17 cellular contexts compared by ENCODE assay signal in genomic region chr10:61780732-61781131, GRCh38.
A peak's percentile ranks its signal among the peaks of the same experiment; 100 is the strongest.
DNase-seq lines count a peak whose midpoint lies in the region; ATAC-seq, FAIRE-seq and TF ChIP-seq lines count a peak whose summit lies in the region.
"Had no signal": no experiment of that assay in that cellular context is flagged by ENCODE, and none has a peak within 500 bp of the region (broad histone marks: within the 10 kb centered on the region; RNA-seq: fewer than 3 reads in every experiment).

No MANE protein-coding gene starts in this region.

- no peak for TF ChIP-seq EP300 in K562 (IDR thresholded peaks at IDR 0.05; ENCODE audit: low read length)

- H3K36me3 Mint-ChIP-seq in activated naive CD8-positive, alpha-beta T cell treated with anti-CD3 and anti-CD28 coated beads, Interleukin-2, amount 50 U/mL, for 24 hours (ENCODE audit: low read depth) = peaks cover 1% of the 10 kb centered on the region
- no peaks in the 10 kb centered on the region for H3K36me3 Mint-ChIP-seq in activated naive CD8-positive, alpha-beta T cell treated with anti-CD3 and anti-CD28 coated beads for 36 hours

- BruUV-seq in K562 (replicated peaks; lab: Mats Ljungman, UMichigan) = TSS peak; percentile 81

- POLR2A ChIA-PET in K562 (lab: Yijun Ruan, JAX) = interaction anchor here (0.8 to 10.5 kb wide), 3 partner anchors 8 to 97 kb away, joined by 3 to 80 read pairs (median 3); no protein-coding TSS in a partner anchor

- no peak; the same call in 1 of the 2 replicates for TF ChIP-seq POLR2A in K562 (conservative IDR thresholded peaks at IDR 0.05)

- H3K79me2 ChIP-seq in K562 (ENCODE audit: control insufficient read depth, insufficient read depth, low read length) = no peaks in the 10 kb centered on the region

- H3K4me1 Mint-ChIP-seq in activated naive CD8-positive, alpha-beta T cell treated with anti-CD3 and anti-CD28 coated beads, Interleukin-2, amount 50 U/mL, for 24 hours = peaks cover 57% of the 10 kb centered on the region
- peaks cover 31% of the 10 kb centered on the region for H3K4me1 Mint-ChIP-seq in activated naive CD8-positive, alpha-beta T cell treated with anti-CD3 and anti-CD28 coated beads for 36 hours

- H3K36me3 ChIP-seq in K562 (ENCODE audit: control insufficient read depth, insufficient read depth, low read length) (no peaks in the 10 kb centered on the region), lower lobe of right lung (no peaks in the 10 kb centered on the region), tibial artery (no peaks in the 10 kb centered on the region)
- H3K36me3 ChIP-seq: Peyer's patch had no signal

- no peaks in the 10 kb centered on the region for H3K27me3 Mint-ChIP-seq in activated naive CD8-positive, alpha-beta T cell treated with anti-CD3 and anti-CD28 coated beads, Interleukin-2, amount 50 U/mL, for 24 hours
- peaks cover 7% of the 10 kb centered on the region for H3K27me3 Mint-ChIP-seq in activated naive CD8-positive, alpha-beta T cell treated with anti-CD3 and anti-CD28 coated beads for 36 hours

- TF ChIP-seq CTCF in K562 (IDR thresholded peaks at IDR 0.05 in 2 of 3, conservative IDR thresholded peaks at IDR 0.05 in 1 of 3; ENCODE audit: insufficient read depth in 2 of 3, low read depth in 1 of 3, low read length in 3 of 3) (no peak), lower lobe of right lung (IDR thresholded peaks at IDR 0.05) (no peak), tibial artery (IDR thresholded peaks at IDR 0.05) (no peak)

- H3K27ac ChIP-seq in K562 (ENCODE audit: extremely low read depth, low read depth, low read length) = peak overlapping the region; percentile 74
- H3K27ac ChIP-seq in lower lobe of right lung = no peak overlapping the region
- peak overlapping the region; percentile 41 to 60 for H3K27ac ChIP-seq in tibial artery
- H3K27ac ChIP-seq: C4-2B, SK-N-MC had no signal

- TF ChIP-seq RAD21 in K562 (CRISPR knock-in tag; conservative IDR thresholded peaks at IDR 0.05 in 1 of 2, IDR thresholded peaks at IDR 0.05 in 1 of 2) = no peak

- no peaks in the 10 kb centered on the region for H4K20me1 ChIP-seq in K562 (replicated peaks; ENCODE audit: control insufficient read depth, insufficient read depth, low read length)

- intact Hi-C loops in K562 (cut with micrococcal nuclease) (loop anchor here (1.0 to 5.0 kb wide), 2 partner anchors 15 to 52 kb away; no protein-coding TSS in a partner anchor), lower lobe of right lung (cut with DNase I) (no loop called here), tibial artery (cut with DNase I; ENCODE audit: low total_unique reads) (no loop called here)

- H3K27ac Mint-ChIP-seq in activated naive CD8-positive, alpha-beta T cell treated with anti-CD3 and anti-CD28 coated beads, Interleukin-2, amount 50 U/mL, for 24 hours = peak overlapping the region; percentile 28
- no peak overlapping the region for H3K27ac Mint-ChIP-seq in activated naive CD8-positive, alpha-beta T cell treated with anti-CD3 and anti-CD28 coated beads for 36 hours

- H3K9me1 ChIP-seq in K562 (ENCODE audit: control insufficient read depth, insufficient read depth, low read length) = no peaks in the 10 kb centered on the region

- peak overlapping the region; percentile 49 for H3K4me2 ChIP-seq in K562 (ENCODE audit: insufficient read depth, low read length)

- H3K27me3 ChIP-seq in K562 (ENCODE audit: control insufficient read depth in 2 of 2, insufficient read depth in 2 of 2, low read length in 2 of 2) = no peaks in the 10 kb centered on the region
- no peaks in the 10 kb centered on the region for H3K27me3 ChIP-seq in lower lobe of right lung (ENCODE audit: low read depth)
- no peaks in the 10 kb centered on the region for H3K27me3 ChIP-seq in tibial artery
- H3K27me3 ChIP-seq: Peyer's patch had no signal

- H3K9me3 Mint-ChIP-seq in activated naive CD8-positive, alpha-beta T cell treated with anti-CD3 and anti-CD28 coated beads, Interleukin-2, amount 50 U/mL, for 24 hours = no peaks in the 10 kb centered on the region
- no peaks in the 10 kb centered on the region for H3K9me3 Mint-ChIP-seq in activated naive CD8-positive, alpha-beta T cell treated with anti-CD3 and anti-CD28 coated beads for 36 hours

- DNase-seq in activated naive CD8-positive, alpha-beta T cell treated with anti-CD3 and anti-CD28 coated beads, Interleukin-2, amount 50 U/mL, for 24 hours = no peak
- DNase-seq in activated naive CD8-positive, alpha-beta T cell treated with anti-CD3 and anti-CD28 coated beads for 36 hours = no peak
- DNase-seq in K562 (ENCODE audit: extremely low read depth in 1 of 4, low spot score in 3 of 4) (no peak), lower lobe of right lung (no peak), tibial artery (no peak), glomerular visceral epithelial cell (ENCODE audit: extremely low spot score) (no peak)
- DNase-seq: GF-D8, NCI-H1436, NCI-H2029, NCI-H510A treated with DMSO at 0.1 percent for 48 hours, Peyer's patch, Right ventricle myocardium superior had no signal

- H3K9me3 ChIP-seq in K562 (replicated peaks; ENCODE audit: control insufficient read depth, insufficient read depth, low read depth, low read length) (no peaks in the 10 kb centered on the region), lower lobe of right lung (no peaks in the 10 kb centered on the region), tibial artery (no peaks in the 10 kb centered on the region)
- H3K9me3 ChIP-seq: Peyer's patch had no signal

- CTCF ChIA-PET in K562 (lab: Yijun Ruan, JAX; ENCODE audit: low intra/inter-chr PET ratio) = no interaction called here

- peak overlapping the region; percentile 79 for H2AFZ ChIP-seq in K562 (ENCODE audit: low read depth, low read length)

- no peak for FAIRE-seq in K562 (lab: Jason Lieb, UNC)
- FAIRE-seq: GM12891 had no signal

- no peak for ATAC-seq in activated naive CD8-positive, alpha-beta T cell treated with anti-CD3 and anti-CD28 coated beads, Interleukin-2, amount 50 U/mL, for 24 hours
- ATAC-seq in K562 (no peak), lower lobe of right lung (peak; percentile 24 to 70), HG03139 (IDR thresholded peaks at IDR 0.05; ENCODE audit: unreplicated experiment) (no peak), HG03460 (IDR thresholded peaks at IDR 0.05; ENCODE audit: unreplicated experiment) (no peak)

- H3K4me3 Mint-ChIP-seq in activated naive CD8-positive, alpha-beta T cell treated with anti-CD3 and anti-CD28 coated beads, Interleukin-2, amount 50 U/mL, for 24 hours = no peak overlapping the region
- H3K4me3 Mint-ChIP-seq in activated naive CD8-positive, alpha-beta T cell treated with anti-CD3 and anti-CD28 coated beads for 36 hours = no peak overlapping the region

- peak overlapping the region in 1 of 2 experiments; percentile 42; a peak in 2 of 4 replicates for H3K9ac ChIP-seq in K562 (ENCODE audit: insufficient read depth in 1 of 2, low read depth in 2 of 2, low read length in 2 of 2)

- no peak overlapping the region for H3K4me3 ChIP-seq in K562
- no peak overlapping the region for H3K4me3 ChIP-seq in lower lobe of right lung
- no peak overlapping the region for H3K4me3 ChIP-seq in tibial artery
- H3K4me3 ChIP-seq: Peyer's patch, SK-N-MC had no signal

- H3K4me1 ChIP-seq in K562 (replicated peaks in 1 of 2; ENCODE audit: control insufficient read depth in 2 of 2, insufficient read depth in 2 of 2, low read length in 2 of 2) (peaks cover 5 to 76% of the 10 kb centered on the region in 2 experiments), lower lobe of right lung (no peaks in the 10 kb centered on the region), tibial artery (peaks cover 0 to 14% (median 0%) of the 10 kb centered on the region in 4 donors)
- H3K4me1 ChIP-seq: Peyer's patch had no signal

- in situ Hi-C loops in K562 (cut with MboI) = no loop called here

TF ChIP-seq in K562, 482 proteins besides CTCF, POLR2A, EP300 and RAD21 (continues in another document):
- no peak for TF ChIP-seq ZNF347 (CRISPR knock-in tag; IDR thresholded peaks at IDR 0.05; ENCODE audit: low read depth)
- TF ChIP-seq ZNF830 (CRISPR knock-in tag; IDR thresholded peaks at IDR 0.05) = no peak
- TF ChIP-seq GTF2A2 (tag; IDR thresholded peaks at IDR 0.05) = peak; percentile 5; the same call in 1 of the 2 replicates
- 0 out of 2 replicates have a peak, but pooled peaks have one; percentile 0 for TF ChIP-seq ZNF274 (IDR thresholded peaks at IDR 0.05; ENCODE audit: borderline replicate concordance, low read depth, low read length)
- no peak for TF ChIP-seq SMARCB1 (IDR thresholded peaks at IDR 0.05; ENCODE audit: insufficient read length, low read depth)
- TF ChIP-seq, protein P1, sequence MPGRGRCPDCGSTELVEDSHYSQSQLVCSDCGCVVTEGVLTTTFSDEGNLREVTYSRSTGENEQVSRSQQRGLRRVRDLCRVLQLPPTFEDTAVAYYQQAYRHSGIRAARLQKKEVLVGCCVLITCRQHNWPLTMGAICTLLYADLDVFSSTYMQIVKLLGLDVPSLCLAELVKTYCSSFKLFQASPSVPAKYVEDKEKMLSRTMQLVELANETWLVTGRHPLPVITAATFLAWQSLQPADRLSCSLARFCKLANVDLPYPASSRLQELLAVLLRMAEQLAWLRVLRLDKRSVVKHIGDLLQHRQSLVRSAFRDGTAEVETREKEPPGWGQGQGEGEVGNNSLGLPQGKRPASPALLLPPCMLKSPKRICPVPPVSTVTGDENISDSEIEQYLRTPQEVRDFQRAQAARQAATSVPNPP (IDR thresholded peaks at IDR 0.05; ENCODE audit: borderline replicate concordance, insufficient read depth, insufficient read length) = no peak
- TF ChIP-seq RUNX1 (IDR thresholded peaks at IDR 0.05; ENCODE audit: low read depth) = no peak
- no peak for TF ChIP-seq SRSF9 (IDR thresholded peaks at IDR 0.05; ENCODE audit: borderline replicate concordance, low read depth, low read length)
- TF ChIP-seq C11orf30 (IDR thresholded peaks at IDR 0.05; ENCODE audit: low read depth) = peak; percentile 61
- no peak for TF ChIP-seq POLR2H (tag; IDR thresholded peaks at IDR 0.05; ENCODE audit: low read depth)
- TF ChIP-seq, protein P2, sequence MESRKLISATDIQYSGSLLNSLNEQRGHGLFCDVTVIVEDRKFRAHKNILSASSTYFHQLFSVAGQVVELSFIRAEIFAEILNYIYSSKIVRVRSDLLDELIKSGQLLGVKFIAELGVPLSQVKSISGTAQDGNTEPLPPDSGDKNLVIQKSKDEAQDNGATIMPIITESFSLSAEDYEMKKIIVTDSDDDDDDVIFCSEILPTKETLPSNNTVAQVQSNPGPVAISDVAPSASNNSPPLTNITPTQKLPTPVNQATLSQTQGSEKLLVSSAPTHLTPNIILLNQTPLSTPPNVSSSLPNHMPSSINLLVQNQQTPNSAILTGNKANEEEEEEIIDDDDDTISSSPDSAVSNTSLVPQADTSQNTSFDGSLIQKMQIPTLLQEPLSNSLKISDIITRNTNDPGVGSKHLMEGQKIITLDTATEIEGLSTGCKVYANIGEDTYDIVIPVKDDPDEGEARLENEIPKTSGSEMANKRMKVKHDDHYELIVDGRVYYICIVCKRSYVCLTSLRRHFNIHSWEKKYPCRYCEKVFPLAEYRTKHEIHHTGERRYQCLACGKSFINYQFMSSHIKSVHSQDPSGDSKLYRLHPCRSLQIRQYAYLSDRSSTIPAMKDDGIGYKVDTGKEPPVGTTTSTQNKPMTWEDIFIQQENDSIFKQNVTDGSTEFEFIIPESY (CRISPR knock-in tag; IDR thresholded peaks at IDR 0.05) = no peak
- TF ChIP-seq NRF1 (conservative IDR thresholded peaks at IDR 0.05 in 1 of 2, IDR thresholded peaks at IDR 0.05 in 1 of 2) = 0 out of 4 replicates have a peak, but pooled peaks of 1 of the 2 experiments have one; percentile 2

Comparison
In these comparisons a context has a peak if more than half of its experiments do, and no peak if none do; other contexts are left out.
1. ATAC-seq: peak in lower lobe of right lung (2 of 2); none in activated naive CD8-positive, alpha-beta T cell treated with anti-CD3 and anti-CD28 coated beads, Interleukin-2, amount 50 U/mL, for 24 hours (single experiment), K562 (single experiment), HG03139 (single experiment) and HG03460 (single experiment).